In the genomic region with DNA sequence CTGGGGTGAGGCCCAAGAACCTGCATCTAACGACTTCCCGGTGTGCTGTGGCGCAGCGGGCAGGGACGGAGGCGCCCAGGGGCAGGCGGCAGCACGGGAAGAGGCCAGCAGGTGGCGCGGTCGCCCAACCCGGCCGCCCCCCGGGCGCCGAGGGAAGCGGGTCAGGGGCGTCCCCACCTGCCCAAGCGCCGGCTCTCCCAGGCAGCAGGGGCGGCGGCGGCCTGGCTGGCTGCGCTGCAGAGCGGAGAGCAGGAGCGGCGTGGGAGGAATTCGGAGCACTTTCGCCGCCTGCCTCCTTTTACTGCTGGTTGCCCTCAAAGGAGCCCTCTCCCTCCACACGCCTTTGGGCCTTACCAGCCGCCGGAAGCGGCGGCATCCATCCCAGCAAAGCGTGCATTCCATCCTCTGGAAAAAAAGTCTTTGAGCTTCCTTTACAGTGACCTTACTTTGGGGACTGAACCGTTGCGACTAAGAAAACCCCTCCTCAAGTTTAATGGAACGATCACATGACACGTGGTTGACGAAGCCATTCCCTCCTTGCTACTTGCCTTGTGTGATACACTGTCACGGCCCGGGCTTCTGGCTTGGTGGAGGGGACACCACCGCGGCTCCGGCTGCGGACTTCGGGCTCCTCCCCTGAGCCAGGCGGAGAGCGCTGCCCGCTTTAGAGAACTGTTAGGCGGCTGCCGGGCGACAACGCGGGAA, we compare ENCODE assay signal across 1 cellular context.
A peak's percentile ranks its signal among the peaks of the same experiment; 100 is the strongest.
TF ChIP-seq lines count a peak whose summit lies in the region.

No MANE protein-coding gene starts in this region.

TF ChIP-seq in HepG2, 621 proteins besides CTCF, POLR2A, EP300 and RAD21 (continued from another document):
- TF ChIP-seq, protein P1, sequence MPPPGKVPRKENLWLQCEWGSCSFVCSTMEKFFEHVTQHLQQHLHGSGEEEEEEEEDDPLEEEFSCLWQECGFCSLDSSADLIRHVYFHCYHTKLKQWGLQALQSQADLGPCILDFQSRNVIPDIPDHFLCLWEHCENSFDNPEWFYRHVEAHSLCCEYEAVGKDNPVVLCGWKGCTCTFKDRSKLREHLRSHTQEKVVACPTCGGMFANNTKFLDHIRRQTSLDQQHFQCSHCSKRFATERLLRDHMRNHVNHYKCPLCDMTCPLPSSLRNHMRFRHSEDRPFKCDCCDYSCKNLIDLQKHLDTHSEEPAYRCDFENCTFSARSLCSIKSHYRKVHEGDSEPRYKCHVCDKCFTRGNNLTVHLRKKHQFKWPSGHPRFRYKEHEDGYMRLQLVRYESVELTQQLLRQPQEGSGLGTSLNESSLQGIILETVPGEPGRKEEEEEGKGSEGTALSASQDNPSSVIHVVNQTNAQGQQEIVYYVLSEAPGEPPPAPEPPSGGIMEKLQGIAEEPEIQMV (CRISPR knock-in tag; IDR thresholded peaks at IDR 0.05; ENCODE audit: low read depth): no peak
- TF ChIP-seq, protein P2, sequence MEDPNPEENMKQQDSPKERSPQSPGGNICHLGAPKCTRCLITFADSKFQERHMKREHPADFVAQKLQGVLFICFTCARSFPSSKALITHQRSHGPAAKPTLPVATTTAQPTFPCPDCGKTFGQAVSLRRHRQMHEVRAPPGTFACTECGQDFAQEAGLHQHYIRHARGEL (CRISPR knock-in tag; IDR thresholded peaks at IDR 0.05): no peak
- TF ChIP-seq, protein P3, sequence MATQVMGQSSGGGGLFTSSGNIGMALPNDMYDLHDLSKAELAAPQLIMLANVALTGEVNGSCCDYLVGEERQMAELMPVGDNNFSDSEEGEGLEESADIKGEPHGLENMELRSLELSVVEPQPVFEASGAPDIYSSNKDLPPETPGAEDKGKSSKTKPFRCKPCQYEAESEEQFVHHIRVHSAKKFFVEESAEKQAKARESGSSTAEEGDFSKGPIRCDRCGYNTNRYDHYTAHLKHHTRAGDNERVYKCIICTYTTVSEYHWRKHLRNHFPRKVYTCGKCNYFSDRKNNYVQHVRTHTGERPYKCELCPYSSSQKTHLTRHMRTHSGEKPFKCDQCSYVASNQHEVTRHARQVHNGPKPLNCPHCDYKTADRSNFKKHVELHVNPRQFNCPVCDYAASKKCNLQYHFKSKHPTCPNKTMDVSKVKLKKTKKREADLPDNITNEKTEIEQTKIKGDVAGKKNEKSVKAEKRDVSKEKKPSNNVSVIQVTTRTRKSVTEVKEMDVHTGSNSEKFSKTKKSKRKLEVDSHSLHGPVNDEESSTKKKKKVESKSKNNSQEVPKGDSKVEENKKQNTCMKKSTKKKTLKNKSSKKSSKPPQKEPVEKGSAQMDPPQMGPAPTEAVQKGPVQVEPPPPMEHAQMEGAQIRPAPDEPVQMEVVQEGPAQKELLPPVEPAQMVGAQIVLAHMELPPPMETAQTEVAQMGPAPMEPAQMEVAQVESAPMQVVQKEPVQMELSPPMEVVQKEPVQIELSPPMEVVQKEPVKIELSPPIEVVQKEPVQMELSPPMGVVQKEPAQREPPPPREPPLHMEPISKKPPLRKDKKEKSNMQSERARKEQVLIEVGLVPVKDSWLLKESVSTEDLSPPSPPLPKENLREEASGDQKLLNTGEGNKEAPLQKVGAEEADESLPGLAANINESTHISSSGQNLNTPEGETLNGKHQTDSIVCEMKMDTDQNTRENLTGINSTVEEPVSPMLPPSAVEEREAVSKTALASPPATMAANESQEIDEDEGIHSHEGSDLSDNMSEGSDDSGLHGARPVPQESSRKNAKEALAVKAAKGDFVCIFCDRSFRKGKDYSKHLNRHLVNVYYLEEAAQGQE (IDR thresholded peaks at IDR 0.05; ENCODE audit: borderline replicate concordance in 1 of 2, low read depth in 1 of 2, low read length in 2 of 2): no peak
- TF ChIP-seq ZNF225 (CRISPR knock-in tag; IDR thresholded peaks at IDR 0.05) (no peak), GABPB1 (CRISPR knock-in tag; IDR thresholded peaks at IDR 0.05) (peak; percentile 56; the same call in 1 of the 2 replicates), ZNF256 (CRISPR knock-in tag; conservative IDR thresholded peaks at IDR 0.05) (no peak), ZNF776 (CRISPR knock-in tag; IDR thresholded peaks at IDR 0.05) (no peak), RFXANK (CRISPR knock-in tag; IDR thresholded peaks at IDR 0.05) (no peak), STAG1 (CRISPR knock-in tag; IDR thresholded peaks at IDR 0.05) (peak; percentile 47)
- TF ChIP-seq, protein P4, sequence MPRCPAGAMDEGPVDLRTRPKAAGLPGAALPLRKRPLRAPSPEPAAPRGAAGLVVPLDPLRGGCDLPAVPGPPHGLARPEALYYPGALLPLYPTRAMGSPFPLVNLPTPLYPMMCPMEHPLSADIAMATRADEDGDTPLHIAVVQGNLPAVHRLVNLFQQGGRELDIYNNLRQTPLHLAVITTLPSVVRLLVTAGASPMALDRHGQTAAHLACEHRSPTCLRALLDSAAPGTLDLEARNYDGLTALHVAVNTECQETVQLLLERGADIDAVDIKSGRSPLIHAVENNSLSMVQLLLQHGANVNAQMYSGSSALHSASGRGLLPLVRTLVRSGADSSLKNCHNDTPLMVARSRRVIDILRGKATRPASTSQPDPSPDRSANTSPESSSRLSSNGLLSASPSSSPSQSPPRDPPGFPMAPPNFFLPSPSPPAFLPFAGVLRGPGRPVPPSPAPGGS (CRISPR knock-in tag; IDR thresholded peaks at IDR 0.05): no peak
- TF ChIP-seq, protein P5, sequence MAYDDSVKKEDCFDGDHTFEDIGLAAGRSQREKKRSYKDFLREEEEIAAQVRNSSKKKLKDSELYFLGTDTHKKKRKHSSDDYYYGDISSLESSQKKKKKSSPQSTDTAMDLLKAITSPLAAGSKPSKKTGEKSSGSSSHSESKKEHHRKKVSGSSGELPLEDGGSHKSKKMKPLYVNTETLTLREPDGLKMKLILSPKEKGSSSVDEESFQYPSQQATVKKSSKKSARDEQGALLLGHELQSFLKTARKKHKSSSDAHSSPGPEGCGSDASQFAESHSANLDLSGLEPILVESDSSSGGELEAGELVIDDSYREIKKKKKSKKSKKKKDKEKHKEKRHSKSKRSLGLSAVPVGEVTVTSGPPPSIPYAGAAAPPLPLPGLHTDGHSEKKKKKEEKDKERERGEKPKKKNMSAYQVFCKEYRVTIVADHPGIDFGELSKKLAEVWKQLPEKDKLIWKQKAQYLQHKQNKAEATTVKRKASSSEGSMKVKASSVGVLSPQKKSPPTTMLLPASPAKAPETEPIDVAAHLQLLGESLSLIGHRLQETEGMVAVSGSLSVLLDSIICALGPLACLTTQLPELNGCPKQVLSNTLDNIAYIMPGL (CRISPR knock-in tag; IDR thresholded peaks at IDR 0.05; ENCODE audit: borderline replicate concordance in 1 of 2, low read depth in 1 of 2): peak; percentile 23; a peak in 1 of 4 replicates
- TF ChIP-seq, protein P6, sequence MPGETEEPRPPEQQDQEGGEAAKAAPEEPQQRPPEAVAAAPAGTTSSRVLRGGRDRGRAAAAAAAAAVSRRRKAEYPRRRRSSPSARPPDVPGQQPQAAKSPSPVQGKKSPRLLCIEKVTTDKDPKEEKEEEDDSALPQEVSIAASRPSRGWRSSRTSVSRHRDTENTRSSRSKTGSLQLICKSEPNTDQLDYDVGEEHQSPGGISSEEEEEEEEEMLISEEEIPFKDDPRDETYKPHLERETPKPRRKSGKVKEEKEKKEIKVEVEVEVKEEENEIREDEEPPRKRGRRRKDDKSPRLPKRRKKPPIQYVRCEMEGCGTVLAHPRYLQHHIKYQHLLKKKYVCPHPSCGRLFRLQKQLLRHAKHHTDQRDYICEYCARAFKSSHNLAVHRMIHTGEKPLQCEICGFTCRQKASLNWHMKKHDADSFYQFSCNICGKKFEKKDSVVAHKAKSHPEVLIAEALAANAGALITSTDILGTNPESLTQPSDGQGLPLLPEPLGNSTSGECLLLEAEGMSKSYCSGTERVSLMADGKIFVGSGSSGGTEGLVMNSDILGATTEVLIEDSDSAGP (CRISPR knock-in tag; IDR thresholded peaks at IDR 0.05; ENCODE audit: borderline replicate concordance): 0 out of 2 replicates have a peak, but pooled peaks have one; percentile 18
